ENCODE assay signal across 9 cellular contexts in the genomic region with DNA sequence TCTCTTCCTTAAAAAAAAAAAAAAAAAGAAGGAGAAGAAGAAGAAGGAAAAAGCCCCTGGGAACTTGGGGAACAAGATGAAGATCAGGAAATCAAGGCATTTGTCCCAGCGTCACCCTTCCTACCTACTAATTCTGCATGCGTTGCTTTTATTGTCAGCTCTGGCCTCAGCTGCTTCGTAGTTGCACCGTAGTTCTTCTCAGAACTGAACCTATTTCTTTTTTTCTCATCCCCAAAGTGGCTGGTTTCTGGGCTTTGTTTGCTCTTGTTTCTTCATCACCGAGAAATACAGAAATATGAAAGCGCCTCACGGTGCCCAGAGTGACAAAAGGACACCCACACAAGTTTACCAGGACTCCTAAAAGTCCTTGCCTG. TPM values are rescaled to one million over a fixed set of nuclear protein-coding genes. Genes with fewer than 3 reads are reported as not detected.
A peak's percentile ranks its signal among the peaks of the same experiment; 100 is the strongest.
DNase-seq lines count a peak whose midpoint lies in the region; ATAC-seq and TF ChIP-seq lines count a peak whose summit lies in the region.
"Had no signal": no experiment of that assay in that cellular context is flagged by ENCODE, and none has a peak within 500 bp of the region (broad histone marks: within the 10 kb centered on the region; RNA-seq: fewer than 3 reads in every experiment).

No MANE protein-coding gene starts in this region.

- H3K9me3 ChIP-seq in left ventricle myocardium inferior (replicated peaks): peaks cover 12% of the 10 kb centered on the region
- no peaks in the 10 kb centered on the region for H3K9me3 ChIP-seq in mucosa of rectum (ENCODE audit: control insufficient read depth in 2 of 2, low read length in 2 of 2)

- 19% methylated on average over 7 of the region's 7 CpGs for WGBS in urinary bladder

- no peak for DNase-seq in left ventricle myocardium inferior
- DNase-seq in Right ventricle myocardium superior: no peak
- DNase-seq in choroid plexus epithelial cell (ENCODE audit: low read depth): no peak
- DNase-seq in GM19240 (ENCODE audit: insufficient read length, low spot score): no peak
- no peak for DNase-seq in occipital lobe (lab: John Stamatoyannopoulos, UW)
- DNase-seq: activated CD8-positive, alpha-beta memory T cell treated with anti-CD3 and anti-CD28 coated beads, Interleukin-2, amount 50 U/mL, for 4 hours had no signal

- ATAC-seq in Right ventricle myocardium superior (ENCODE audit: poor library complexity): no peak
- no peak for ATAC-seq in GM19455 (IDR thresholded peaks at IDR 0.05; ENCODE audit: unreplicated experiment)

- TF ChIP-seq CTCF in left ventricle myocardium inferior (IDR thresholded peaks at IDR 0.05; ENCODE audit: borderline replicate concordance): no peak
- no peak for TF ChIP-seq CTCF in choroid plexus epithelial cell (conservative IDR thresholded peaks at IDR 0.05; ENCODE audit: low read depth, low read length)

- H3K27me3 ChIP-seq in left ventricle myocardium inferior (ENCODE audit: low read depth) (peaks cover 77% of the 10 kb centered on the region), mucosa of rectum (ENCODE audit: control insufficient read depth in 2 of 2, insufficient read depth in 2 of 2, low read length in 2 of 2) (peaks cover 19 to 26% of the 10 kb centered on the region in 2 donors)

- H3K36me3 ChIP-seq in left ventricle myocardium inferior (no peaks in the 10 kb centered on the region), mucosa of rectum (ENCODE audit: control insufficient read depth in 2 of 2, insufficient read depth in 2 of 2, low read length in 2 of 2) (no peaks in the 10 kb centered on the region), urinary bladder (ENCODE audit: insufficient read depth) (no peaks in the 10 kb centered on the region)

- intact Hi-C loops in left ventricle myocardium inferior (cut with micrococcal nuclease): no loop called here
- intact Hi-C loops in Right ventricle myocardium superior (cut with DNase I): no loop called here

- H3K4me3 ChIP-seq in left ventricle myocardium inferior (peak overlapping the region; percentile 56), choroid plexus epithelial cell (ENCODE audit: low read depth, low read length) (peak overlapping the region; percentile 76), mucosa of rectum (ENCODE audit: low read length in 2 of 2) (peak overlapping the region; percentile 53 to 69), urinary bladder (ENCODE audit: low read depth, low read length) (peak overlapping the region; percentile 36)

- peaks cover 14% of the 10 kb centered on the region for H3K4me1 ChIP-seq in left ventricle myocardium inferior
- peaks cover 5 to 14% of the 10 kb centered on the region in 2 donors for H3K4me1 ChIP-seq in mucosa of rectum (ENCODE audit: control insufficient read depth in 2 of 2, insufficient read depth in 2 of 2, low read length in 2 of 2)
- no peaks in the 10 kb centered on the region for H3K4me1 ChIP-seq in urinary bladder (ENCODE audit: insufficient read depth)

- no peak overlapping the region for H3K27ac ChIP-seq in left ventricle myocardium inferior (replicated peaks)
- H3K27ac ChIP-seq in mucosa of rectum (ENCODE audit: low read depth in 2 of 2, low read length in 2 of 2): no peak overlapping the region
- H3K27ac ChIP-seq in urinary bladder (ENCODE audit: low read depth): no peak overlapping the region

- peak overlapping the region in 1 of 2 donors; percentile 51 for H3K9ac ChIP-seq in mucosa of rectum (ENCODE audit: low read depth in 1 of 2, low read length in 2 of 2)

RNA-seq across cellular contexts. Expression of a gene that starts 0.9 kb away (rescaled TPM):
- 0.74 TPM for total RNA-seq in left ventricle myocardium inferior
- 0.05 TPM for total RNA-seq in Right ventricle myocardium superior
- 2.1 TPM for total RNA-seq in urinary bladder
- 0.19 TPM for polyA plus RNA-seq in urinary bladder
- total RNA-seq in occipital lobe: 15.0 TPM
